In the genomic region with DNA sequence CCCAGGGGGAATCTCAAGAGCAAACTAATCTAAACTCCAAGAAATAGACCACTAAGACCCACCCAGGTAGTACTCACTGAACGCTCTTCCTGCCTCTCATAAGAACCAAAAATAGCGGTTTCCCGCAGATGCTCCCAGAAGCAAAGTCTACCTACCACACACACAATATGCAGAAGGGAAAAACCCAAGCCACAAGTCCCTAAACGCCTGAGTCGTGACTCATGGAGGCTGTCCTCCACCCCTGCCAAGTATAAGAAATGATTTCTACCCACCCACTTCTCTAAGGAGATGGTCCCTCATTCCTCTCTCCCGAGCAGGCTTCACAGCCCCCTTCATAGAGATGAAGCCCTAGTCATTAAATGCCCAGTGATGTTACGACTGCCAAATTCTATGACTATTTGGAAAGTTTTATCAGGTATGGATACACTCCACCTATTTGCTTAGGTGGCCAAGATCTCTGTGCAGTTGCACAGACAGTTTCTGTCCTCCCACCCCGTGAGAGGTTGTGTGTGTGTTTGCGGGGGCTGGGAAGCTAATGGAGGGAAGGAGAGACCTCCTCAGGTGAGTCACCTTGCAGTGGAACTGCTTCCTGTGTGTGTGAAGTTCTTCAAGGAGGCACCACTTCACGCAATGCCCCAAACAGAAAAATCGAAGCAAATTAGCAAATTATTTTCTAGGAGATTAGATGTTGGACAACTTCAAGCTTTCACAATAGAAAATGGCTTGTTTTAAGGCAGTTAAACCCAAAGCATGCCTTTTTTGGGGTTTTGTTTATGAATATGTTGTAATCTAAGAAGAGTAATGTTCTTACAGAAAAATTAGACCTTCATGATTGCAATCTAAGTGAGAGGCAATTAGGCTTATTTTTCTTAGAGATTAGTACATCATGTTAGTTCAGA, we compare ENCODE assay signal across 1 cellular context.
A peak's percentile ranks its signal among the peaks of the same experiment; 100 is the strongest.
TF ChIP-seq lines count a peak whose summit lies in the region.

No MANE protein-coding gene starts in this region.

TF ChIP-seq in K562, 482 proteins besides CTCF, POLR2A, EP300 and RAD21 (continued from another document and continues in another):
- TF ChIP-seq ZMIZ1 (IDR thresholded peaks at IDR 0.05; ENCODE audit: low read depth in 2 of 2, low read length in 2 of 2) (0 out of 4 replicates have a peak, but pooled peaks of 1 of the 2 experiments have one; percentile 5), SMAD1 (IDR thresholded peaks at IDR 0.05; ENCODE audit: low read depth, low read length, partially characterized antibody) (peak; percentile 77), MYC (IDR thresholded peaks at IDR 0.05; ENCODE audit: low read depth, low read length) (no peak), MYC (CRISPR knock-in tag; IDR thresholded peaks at IDR 0.05; ENCODE audit: borderline replicate concordance, low read depth) (0 out of 2 replicates have a peak, but pooled peaks have one; percentile 20), ZNF197 (CRISPR knock-in tag; IDR thresholded peaks at IDR 0.05; ENCODE audit: low read depth) (0 out of 2 replicates have a peak, but pooled peaks have one; percentile 26), ZNF3 (CRISPR knock-in tag; IDR thresholded peaks at IDR 0.05) (peak; percentile 15; the same call in 1 of the 2 replicates), CREB1 (IDR thresholded peaks at IDR 0.05) (peak; percentile 12; the same call in 1 of the 2 replicates), CREB1 (CRISPR knock-in tag; IDR thresholded peaks at IDR 0.05) (no peak), PTTG1 (tag; IDR thresholded peaks at IDR 0.05; ENCODE audit: low read depth) (peak; percentile 59; the same call in 1 of the 2 replicates), TCF15 (CRISPR knock-in tag; IDR thresholded peaks at IDR 0.05) (0 out of 2 replicates have a peak, but pooled peaks have one; percentile 27), ETV5 (CRISPR knock-in tag; IDR thresholded peaks at IDR 0.05; ENCODE audit: low read depth) (peak; percentile 81), MAZ (CRISPR knock-in tag; conservative IDR thresholded peaks at IDR 0.05 in 1 of 2, IDR thresholded peaks at IDR 0.05 in 1 of 2) (peak in 1 of 2 experiments; percentile 36; a peak in 1 of 4 replicates), HDAC2 (IDR thresholded peaks at IDR 0.05) (peak; percentile 24; the same call in 1 of the 2 replicates), MECOM (CRISPR knock-in tag; IDR thresholded peaks at IDR 0.05) (0 out of 2 replicates have a peak, but pooled peaks have one; percentile 6), BACH1 (tag; IDR thresholded peaks at IDR 0.05) (peak; percentile 19), NEUROD1 (IDR thresholded peaks at IDR 0.05; ENCODE audit: borderline replicate concordance, low read depth, low read length, partially characterized antibody) (peak; percentile 47), ZNF79 (CRISPR knock-in tag; IDR thresholded peaks at IDR 0.05; ENCODE audit: low read depth) (peak; percentile 13; the same call in 1 of the 2 replicates), NR2C2 (CRISPR knock-in tag; IDR thresholded peaks at IDR 0.05) (0 out of 2 replicates have a peak, but pooled peaks have one; percentile 33), NR2C2 (tag; IDR thresholded peaks at IDR 0.05) (no peak), NFATC3 (IDR thresholded peaks at IDR 0.05) (peak; percentile 41; the same call in 1 of the 2 replicates), CBX8 (IDR thresholded peaks at IDR 0.05; ENCODE audit: borderline replicate concordance, extremely low read depth, low read depth, low read length, poor library complexity, severe bottlenecking) (no peak), SMAD4 (CRISPR knock-in tag; conservative IDR thresholded peaks at IDR 0.05) (peak; percentile 51; the same call in 1 of the 2 replicates), ZNF445 (CRISPR knock-in tag; IDR thresholded peaks at IDR 0.05; ENCODE audit: low read depth) (0 out of 2 replicates have a peak, but pooled peaks have one; percentile 6), KDM4B (IDR thresholded peaks at IDR 0.05; ENCODE audit: borderline replicate concordance in 2 of 2, low read depth in 1 of 2) (0 out of 4 replicates have a peak, but pooled peaks of 1 of the 2 experiments have one; percentile 34), ELF4 (CRISPR knock-in tag; IDR thresholded peaks at IDR 0.05) (peak; percentile 67), TOE1 (IDR thresholded peaks at IDR 0.05; ENCODE audit: borderline replicate concordance) (no peak), TOE1 (CRISPR knock-in tag; IDR thresholded peaks at IDR 0.05; ENCODE audit: borderline replicate concordance, low read depth) (peak; percentile 62; the same call in 1 of the 2 replicates)
- TF ChIP-seq, protein P1, sequence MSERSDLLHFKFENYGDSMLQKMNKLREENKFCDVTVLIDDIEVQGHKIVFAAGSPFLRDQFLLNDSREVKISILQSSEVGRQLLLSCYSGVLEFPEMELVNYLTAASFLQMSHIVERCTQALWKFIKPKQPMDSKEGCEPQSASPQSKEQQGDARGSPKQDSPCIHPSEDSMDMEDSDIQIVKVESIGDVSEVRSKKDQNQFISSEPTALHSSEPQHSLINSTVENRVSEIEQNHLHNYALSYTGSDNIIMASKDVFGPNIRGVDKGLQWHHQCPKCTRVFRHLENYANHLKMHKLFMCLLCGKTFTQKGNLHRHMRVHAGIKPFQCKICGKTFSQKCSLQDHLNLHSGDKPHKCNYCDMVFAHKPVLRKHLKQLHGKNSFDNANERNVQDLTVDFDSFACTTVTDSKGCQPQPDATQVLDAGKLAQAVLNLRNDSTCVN (CRISPR knock-in tag; IDR thresholded peaks at IDR 0.05): peak; percentile 72; the same call in 1 of the 2 replicates
- TF ChIP-seq, protein P2, sequence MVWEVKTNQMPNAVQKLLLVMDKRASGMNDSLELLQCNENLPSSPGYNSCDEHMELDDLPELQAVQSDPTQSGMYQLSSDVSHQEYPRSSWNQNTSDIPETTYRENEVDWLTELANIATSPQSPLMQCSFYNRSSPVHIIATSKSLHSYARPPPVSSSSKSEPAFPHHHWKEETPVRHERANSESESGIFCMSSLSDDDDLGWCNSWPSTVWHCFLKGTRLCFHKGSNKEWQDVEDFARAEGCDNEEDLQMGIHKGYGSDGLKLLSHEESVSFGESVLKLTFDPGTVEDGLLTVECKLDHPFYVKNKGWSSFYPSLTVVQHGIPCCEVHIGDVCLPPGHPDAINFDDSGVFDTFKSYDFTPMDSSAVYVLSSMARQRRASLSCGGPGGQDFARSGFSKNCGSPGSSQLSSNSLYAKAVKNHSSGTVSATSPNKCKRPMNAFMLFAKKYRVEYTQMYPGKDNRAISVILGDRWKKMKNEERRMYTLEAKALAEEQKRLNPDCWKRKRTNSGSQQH (CRISPR knock-in tag; IDR thresholded peaks at IDR 0.05): peak; percentile 69; the same call in 1 of the 2 replicates
- TF ChIP-seq, protein P3, sequence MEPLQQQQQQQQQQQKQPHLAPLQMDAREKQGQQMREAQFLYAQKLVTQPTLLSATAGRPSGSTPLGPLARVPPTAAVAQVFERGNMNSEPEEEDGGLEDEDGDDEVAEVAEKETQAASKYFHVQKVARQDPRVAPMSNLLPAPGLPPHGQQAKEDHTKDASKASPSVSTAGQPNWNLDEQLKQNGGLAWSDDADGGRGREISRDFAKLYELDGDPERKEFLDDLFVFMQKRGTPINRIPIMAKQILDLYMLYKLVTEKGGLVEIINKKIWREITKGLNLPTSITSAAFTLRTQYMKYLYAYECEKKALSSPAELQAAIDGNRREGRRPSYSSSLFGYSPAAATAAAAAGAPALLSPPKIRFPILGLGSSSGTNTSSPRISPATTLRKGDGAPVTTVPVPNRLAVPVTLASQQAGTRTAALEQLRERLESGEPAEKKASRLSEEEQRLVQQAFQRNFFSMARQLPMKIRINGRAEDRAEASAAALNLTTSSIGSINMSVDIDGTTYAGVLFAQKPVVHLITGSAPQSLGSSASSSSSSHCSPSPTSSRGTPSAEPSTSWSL (CRISPR knock-in tag; IDR thresholded peaks at IDR 0.05; ENCODE audit: borderline replicate concordance): no peak
- TF ChIP-seq, protein P4, sequence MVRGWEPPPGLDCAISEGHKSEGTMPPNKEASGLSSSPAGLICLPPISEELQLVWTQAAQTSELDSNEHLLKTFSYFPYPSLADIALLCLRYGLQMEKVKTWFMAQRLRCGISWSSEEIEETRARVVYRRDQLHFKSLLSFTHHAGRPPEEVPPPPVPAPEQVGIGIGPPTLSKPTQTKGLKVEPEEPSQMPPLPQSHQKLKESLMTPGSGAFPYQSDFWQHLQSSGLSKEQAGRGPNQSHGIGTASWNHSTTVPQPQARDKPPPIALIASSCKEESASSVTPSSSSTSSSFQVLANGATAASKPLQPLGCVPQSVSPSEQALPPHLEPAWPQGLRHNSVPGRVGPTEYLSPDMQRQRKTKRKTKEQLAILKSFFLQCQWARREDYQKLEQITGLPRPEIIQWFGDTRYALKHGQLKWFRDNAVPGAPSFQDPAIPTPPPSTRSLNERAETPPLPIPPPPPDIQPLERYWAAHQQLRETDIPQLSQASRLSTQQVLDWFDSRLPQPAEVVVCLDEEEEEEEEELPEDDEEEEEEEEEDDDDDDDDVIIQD (CRISPR knock-in tag; IDR thresholded peaks at IDR 0.05): 0 out of 2 replicates have a peak, but pooled peaks have one; percentile 27
- TF ChIP-seq, protein P5, sequence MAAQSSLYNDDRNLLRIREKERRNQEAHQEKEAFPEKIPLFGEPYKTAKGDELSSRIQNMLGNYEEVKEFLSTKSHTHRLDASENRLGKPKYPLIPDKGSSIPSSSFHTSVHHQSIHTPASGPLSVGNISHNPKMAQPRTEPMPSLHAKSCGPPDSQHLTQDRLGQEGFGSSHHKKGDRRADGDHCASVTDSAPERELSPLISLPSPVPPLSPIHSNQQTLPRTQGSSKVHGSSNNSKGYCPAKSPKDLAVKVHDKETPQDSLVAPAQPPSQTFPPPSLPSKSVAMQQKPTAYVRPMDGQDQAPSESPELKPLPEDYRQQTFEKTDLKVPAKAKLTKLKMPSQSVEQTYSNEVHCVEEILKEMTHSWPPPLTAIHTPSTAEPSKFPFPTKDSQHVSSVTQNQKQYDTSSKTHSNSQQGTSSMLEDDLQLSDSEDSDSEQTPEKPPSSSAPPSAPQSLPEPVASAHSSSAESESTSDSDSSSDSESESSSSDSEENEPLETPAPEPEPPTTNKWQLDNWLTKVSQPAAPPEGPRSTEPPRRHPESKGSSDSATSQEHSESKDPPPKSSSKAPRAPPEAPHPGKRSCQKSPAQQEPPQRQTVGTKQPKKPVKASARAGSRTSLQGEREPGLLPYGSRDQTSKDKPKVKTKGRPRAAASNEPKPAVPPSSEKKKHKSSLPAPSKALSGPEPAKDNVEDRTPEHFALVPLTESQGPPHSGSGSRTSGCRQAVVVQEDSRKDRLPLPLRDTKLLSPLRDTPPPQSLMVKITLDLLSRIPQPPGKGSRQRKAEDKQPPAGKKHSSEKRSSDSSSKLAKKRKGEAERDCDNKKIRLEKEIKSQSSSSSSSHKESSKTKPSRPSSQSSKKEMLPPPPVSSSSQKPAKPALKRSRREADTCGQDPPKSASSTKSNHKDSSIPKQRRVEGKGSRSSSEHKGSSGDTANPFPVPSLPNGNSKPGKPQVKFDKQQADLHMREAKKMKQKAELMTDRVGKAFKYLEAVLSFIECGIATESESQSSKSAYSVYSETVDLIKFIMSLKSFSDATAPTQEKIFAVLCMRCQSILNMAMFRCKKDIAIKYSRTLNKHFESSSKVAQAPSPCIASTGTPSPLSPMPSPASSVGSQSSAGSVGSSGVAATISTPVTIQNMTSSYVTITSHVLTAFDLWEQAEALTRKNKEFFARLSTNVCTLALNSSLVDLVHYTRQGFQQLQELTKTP (IDR thresholded peaks at IDR 0.05; ENCODE audit: low read depth in 1 of 2, partially characterized antibody in 2 of 2): peak; percentile 61 to 63
- TF ChIP-seq, protein P6, sequence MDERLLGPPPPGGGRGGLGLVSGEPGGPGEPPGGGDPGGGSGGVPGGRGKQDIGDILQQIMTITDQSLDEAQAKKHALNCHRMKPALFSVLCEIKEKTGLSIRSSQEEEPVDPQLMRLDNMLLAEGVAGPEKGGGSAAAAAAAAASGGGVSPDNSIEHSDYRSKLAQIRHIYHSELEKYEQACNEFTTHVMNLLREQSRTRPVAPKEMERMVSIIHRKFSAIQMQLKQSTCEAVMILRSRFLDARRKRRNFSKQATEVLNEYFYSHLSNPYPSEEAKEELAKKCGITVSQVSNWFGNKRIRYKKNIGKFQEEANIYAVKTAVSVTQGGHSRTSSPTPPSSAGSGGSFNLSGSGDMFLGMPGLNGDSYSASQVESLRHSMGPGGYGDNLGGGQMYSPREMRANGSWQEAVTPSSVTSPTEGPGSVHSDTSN (CRISPR knock-in tag; IDR thresholded peaks at IDR 0.05; ENCODE audit: low read depth): no peak
- TF ChIP-seq, protein P6 (tag; conservative IDR thresholded peaks at IDR 0.05; ENCODE audit: low read depth): 0 out of 2 replicates have a peak, but pooled peaks have one; percentile 5
